11 cellular contexts compared by ENCODE assay signal in genomic region chr1:216815239-216815955, GRCh38.
A peak's percentile ranks its signal among the peaks of the same experiment; 100 is the strongest.
DNase-seq lines count a peak whose midpoint lies in the region; ATAC-seq lines count a peak whose summit lies in the region.
"Had no signal": no experiment of that assay in that cellular context is flagged by ENCODE, and none has a peak within 500 bp of the region (broad histone marks: within the 10 kb centered on the region; RNA-seq: fewer than 3 reads in every experiment).

No MANE protein-coding gene starts in this region.

- DNase-seq in H4 (ENCODE audit: low spot score) = peak; percentile 25
- peak; percentile 55 for DNase-seq in NCI-H2196 treated with DMSO at 0.1 percent for 48 hours (lab: John Stamatoyannopoulos, UW; ENCODE audit: unreplicated experiment)
- DNase-seq in foreskin melanocyte = peak; percentile 56
- peak in 30 of 56 donors; percentile 2 to 62 (median 34) for DNase-seq in nucleus accumbens (lab: John Stamatoyannopoulos, UW)
- no peak for DNase-seq in RPMI8226
- DNase-seq in stimulated activated CD4-positive, alpha-beta T cell treated with anti-CD3 and anti-CD28 coated beads, Interleukin-15, amount 100 ng/mL, for 24 hours = no peak
- no peak for DNase-seq in activated CD4-positive, alpha-beta T cell treated with anti-CD3 and anti-CD28 coated beads for 1 hour
- DNase-seq: central memory CD4-positive, alpha-beta T cell; natural killer cell; upper lobe of right lung had no signal

- no peak for ATAC-seq in HG03196 (IDR thresholded peaks at IDR 0.05; ENCODE audit: unreplicated experiment)
- ATAC-seq: natural killer cell, upper lobe of right lung had no signal

Comparison
In these comparisons a context has a peak if more than half of its experiments do, and no peak if none do; other contexts are left out.
1. DNase-seq: peak in H4 (single experiment), NCI-H2196 treated with DMSO at 0.1 percent for 48 hours (single experiment), foreskin melanocyte (single experiment) and nucleus accumbens (30 of 56); none in RPMI8226 (single experiment), stimulated activated CD4-positive, alpha-beta T cell treated with anti-CD3 and anti-CD28 coated beads, Interleukin-15, amount 100 ng/mL, for 24 hours (single experiment) and activated CD4-positive, alpha-beta T cell treated with anti-CD3 and anti-CD28 coated beads for 1 hour (single experiment).